27 cellular contexts compared by ENCODE assay signal in the genomic region with DNA sequence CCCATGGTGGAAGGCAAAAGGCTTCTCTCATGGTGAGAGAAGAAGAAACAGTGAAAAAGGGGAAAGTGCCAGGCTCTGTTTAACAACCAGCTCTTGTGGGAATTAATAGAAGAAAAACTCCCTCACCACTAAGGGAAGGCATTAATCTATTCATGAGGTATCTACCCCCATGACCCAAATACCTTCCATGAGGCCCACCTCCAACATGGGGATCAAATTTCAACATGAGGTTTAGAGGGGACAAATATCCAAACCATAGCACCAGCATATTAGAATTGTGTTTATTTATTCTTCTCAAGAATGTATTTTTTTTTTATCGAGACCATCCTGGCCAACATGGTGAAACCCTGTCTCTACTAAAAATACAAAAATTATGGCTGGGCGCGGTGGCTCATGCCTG.
"Had no signal": no experiment of that assay in that cellular context is flagged by ENCODE, and none has a peak within 500 bp of the region (broad histone marks: within the 10 kb centered on the region; RNA-seq: fewer than 3 reads in every experiment).

No MANE protein-coding gene starts in this region.

- H3K9me3 Mint-ChIP-seq: activated naive CD4-positive, alpha-beta T cell treated with anti-CD3 and anti-CD28 coated beads, Interleukin-2, amount 50 U/mL, for 72 hours; activated T-cell treated with anti-CD3 and anti-CD28 coated beads, Interleukin-2, amount 50 U/mL, for 24 hours; activated T-helper 1 cell treated with anti-CD3 and anti-CD28 coated beads, Interleukin-12 subunit alpha, Interleukin-12 subunit beta, Interleukin-2, Interleukin-4 antibody, amounts not matched to agents 30 ng/mL and 10 ng/mL and 1 ng/mL, durations not matched to agents 14 hours and 24 hours and 36 hours had no signal

- H3K27ac Mint-ChIP-seq: activated CD8-positive, alpha-beta memory T cell treated with anti-CD3 and anti-CD28 coated beads, Interleukin-2, amount 10 ng/mL, durations not matched to agents 7 days and 5 days; activated T-cell treated with anti-CD3 and anti-CD28 coated beads, Interleukin-2, amount 50 U/mL, for 24 hours; activated T-helper 1 cell treated with anti-CD3 and anti-CD28 coated beads, Interleukin-12 subunit alpha, Interleukin-12 subunit beta, Interleukin-2, Interleukin-4 antibody, amounts not matched to agents 30 ng/mL and 10 ng/mL and 1 ng/mL, durations not matched to agents 14 hours and 24 hours and 36 hours; brain had no signal

- H3K9me3 ChIP-seq: MG63, Peyer's patch, SJCRH30, SK-N-SH had no signal

- ATAC-seq: activated CD8-positive, alpha-beta memory T cell treated with anti-CD3 and anti-CD28 coated beads, Interleukin-2, amount 10 ng/mL, durations not matched to agents 7 days and 5 days; activated naive CD4-positive, alpha-beta T cell treated with anti-CD3 and anti-CD28 coated beads, Interleukin-2, amount 50 U/mL, for 72 hours had no signal

- H3K27me3 ChIP-seq: MG63, Peyer's patch, SJCRH30 had no signal

- H3K36me3 ChIP-seq: MG63, Peyer's patch, SJCRH30 had no signal

- H3K9me2 ChIP-seq: SK-N-SH had no signal

- H3K4me3 ChIP-seq: MG63, Peyer's patch, SJCRH30 had no signal

- DNase-seq: activated CD4-positive, alpha-beta T cell treated with anti-CD3 and anti-CD28 coated beads, Interleukin-2, amount 50 U/mL, for 48 hours; activated CD4-positive, CD25-positive, alpha-beta regulatory T cell; activated CD8-positive, alpha-beta memory T cell treated with anti-CD3 and anti-CD28 coated beads, Interleukin-2, amount 10 ng/mL, durations not matched to agents 7 days and 5 days; activated effector memory CD4-positive, alpha-beta T cell treated with Interleukin-2 at 50 U/mL for 16 hours; activated naive CD4-positive, alpha-beta T cell treated with Interleukin-2 at 50 U/mL for 16 hours; activated T-cell treated with anti-CD3 and anti-CD28 coated beads, Interleukin-2, amount 50 U/mL, for 24 hours; amygdala; MG63; MV-4-11; NCI-H1092 treated with DMSO at 0.1 percent for 48 hours; NCI-H1417 treated with DMSO at 0.1 percent for 48 hours; NCI-H1694; NCI-H2029; NCI-H345; NCI-H510A; NCI-H526 treated with DMSO at 0.1 percent for 48 hours; NCI-H82; Peyer's patch; Right ventricle myocardium superior; SK-N-SH; T-helper 1 cell had no signal

- H3K27ac ChIP-seq: Peyer's patch, RWPE1, SJCRH30, VCaP had no signal

- H3K4me3 Mint-ChIP-seq: activated CD8-positive, alpha-beta memory T cell treated with anti-CD3 and anti-CD28 coated beads, Interleukin-2, amount 10 ng/mL, durations not matched to agents 7 days and 5 days; activated T-cell treated with anti-CD3 and anti-CD28 coated beads, Interleukin-2, amount 50 U/mL, for 24 hours; activated T-helper 1 cell treated with anti-CD3 and anti-CD28 coated beads, Interleukin-12 subunit alpha, Interleukin-12 subunit beta, Interleukin-2, Interleukin-4 antibody, amounts not matched to agents 30 ng/mL and 10 ng/mL and 1 ng/mL, durations not matched to agents 14 hours and 24 hours and 36 hours; brain had no signal

- H3K4me2 ChIP-seq: SK-N-SH had no signal

- H3K27me3 Mint-ChIP-seq: activated CD8-positive, alpha-beta memory T cell treated with anti-CD3 and anti-CD28 coated beads, Interleukin-2, amount 10 ng/mL, durations not matched to agents 7 days and 5 days; activated T-cell treated with anti-CD3 and anti-CD28 coated beads, Interleukin-2, amount 50 U/mL, for 24 hours; brain had no signal

- H3K36me3 Mint-ChIP-seq: brain had no signal
